8 cellular contexts compared by ENCODE assay signal in the genomic region with DNA sequence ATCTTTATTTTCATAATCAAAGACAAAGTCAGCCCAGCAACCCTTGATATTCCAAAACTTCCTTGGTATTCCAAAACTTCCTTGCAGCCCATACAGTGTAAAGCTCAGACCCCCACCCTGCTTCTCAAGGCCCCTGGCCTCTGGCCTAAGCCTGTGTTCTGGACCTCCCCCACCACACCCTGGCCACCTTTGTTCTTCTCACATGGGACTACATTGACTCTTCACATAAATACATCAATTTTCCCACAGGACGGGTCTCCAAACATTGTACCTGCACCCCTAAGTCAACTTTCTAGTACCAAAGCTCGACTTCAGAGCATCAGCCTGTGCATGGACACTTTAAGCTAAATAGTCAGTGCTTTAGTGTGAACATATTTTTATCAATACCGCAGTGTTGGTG. TPM values are rescaled to one million over a fixed set of nuclear protein-coding genes. Genes with fewer than 3 reads are reported as not detected.
"Had no signal": no experiment of that assay in that cellular context is flagged by ENCODE, and none has a peak within 500 bp of the region (broad histone marks: within the 10 kb centered on the region; RNA-seq: fewer than 3 reads in every experiment).

No MANE protein-coding gene starts in this region.

- DNase-seq: IMR-90, KBM-7 had no signal

- H3K4me3 ChIP-seq: K562 had no signal

- H3K27ac ChIP-seq: HL-60 had no signal

RNA-seq across cellular contexts. Expression of gene DRGX, which starts 40.7 kb away (rescaled TPM):
- total RNA-seq: HepG2, HT-29, HT1080, IMR-90, K562 had no signal
- polyA plus RNA-seq: HepG2, IgD-negative memory B cell, IMR-90, K562 had no signal

RNA-seq across cellular contexts. Expression of gene C10orf71, which starts 56.3 kb away (rescaled TPM):
- total RNA-seq: HepG2, HT-29, HT1080, IMR-90 had no signal
- polyA plus RNA-seq: HepG2, IgD-negative memory B cell, IMR-90 had no signal
